Comparison of ENCODE assay signal across 11 cellular contexts in the genomic region with DNA sequence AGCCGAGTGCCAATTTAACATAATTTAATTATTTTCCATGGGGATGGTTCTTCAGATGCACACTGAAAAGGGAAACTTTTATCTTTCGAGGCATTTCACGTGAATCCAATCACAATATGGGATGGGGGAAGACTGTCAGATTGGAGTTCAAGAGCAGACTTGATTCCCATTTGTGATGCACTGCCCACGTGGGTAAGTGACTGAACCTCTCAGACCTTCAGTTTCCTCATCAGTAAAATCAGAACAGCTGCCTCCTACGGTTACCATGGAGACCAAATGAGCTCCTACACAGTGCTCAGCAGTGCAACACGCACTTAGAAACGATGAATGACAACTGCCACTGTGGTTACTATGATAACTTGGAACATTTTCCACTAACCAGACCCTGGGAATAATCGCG. TPM values are rescaled to one million over a fixed set of nuclear protein-coding genes. Genes with fewer than 3 reads are reported as not detected.
DNase-seq lines count a peak whose midpoint lies in the region; ATAC-seq and TF ChIP-seq lines count a peak whose summit lies in the region.
"Had no signal": no experiment of that assay in that cellular context is flagged by ENCODE, and none has a peak within 500 bp of the region (broad histone marks: within the 10 kb centered on the region; RNA-seq: fewer than 3 reads in every experiment).

No MANE protein-coding gene starts in this region.

- peaks cover 23% of the 10 kb centered on the region for H3K4me1 Mint-ChIP-seq in activated CD4-positive, alpha-beta memory T cell treated with anti-CD3 and anti-CD28 coated beads for 36 hours (ENCODE audit: low read depth)
- H3K4me1 Mint-ChIP-seq in activated CD4-positive, alpha-beta memory T cell treated with anti-CD3 and anti-CD28 coated beads, Interleukin-2, amount 10 ng/mL, durations not matched to agents 7 days and 5 days: peaks cover 12% of the 10 kb centered on the region

- no peak for TF ChIP-seq POLR2A in NB4 (IDR thresholded peaks at IDR 0.05; ENCODE audit: extremely low read depth, insufficient read length)

- POLR2A ChIA-PET in activated CD4-positive, alpha-beta memory T cell treated with anti-CD3 and anti-CD28 coated beads for 36 hours (lab: Charles Lee): no interaction called here
- POLR2A ChIA-PET in activated CD4-positive, alpha-beta memory T cell treated with anti-CD3 and anti-CD28 coated beads, Interleukin-2, amount 10 ng/mL, durations not matched to agents 7 days and 5 days (lab: Charles Lee): no interaction called here

- H3K9me3 Mint-ChIP-seq in activated CD4-positive, alpha-beta memory T cell treated with anti-CD3 and anti-CD28 coated beads for 36 hours: no peaks in the 10 kb centered on the region
- no peaks in the 10 kb centered on the region for H3K9me3 Mint-ChIP-seq in activated CD4-positive, alpha-beta memory T cell treated with anti-CD3 and anti-CD28 coated beads, Interleukin-2, amount 10 ng/mL, durations not matched to agents 7 days and 5 days

- no peak overlapping the region for H3K4me3 Mint-ChIP-seq in activated CD4-positive, alpha-beta memory T cell treated with anti-CD3 and anti-CD28 coated beads for 36 hours
- no peak overlapping the region for H3K4me3 Mint-ChIP-seq in activated CD4-positive, alpha-beta memory T cell treated with anti-CD3 and anti-CD28 coated beads, Interleukin-2, amount 10 ng/mL, durations not matched to agents 7 days and 5 days

- intact Hi-C loops in activated CD4-positive, alpha-beta memory T cell treated with anti-CD3 and anti-CD28 coated beads for 36 hours (cut with micrococcal nuclease): no loop called here

- peak overlapping the region; percentile 5 for H3K27ac ChIP-seq in angular gyrus (ENCODE audit: low read depth, low read length)
- H3K27ac ChIP-seq: C4-2B, esophagus squamous epithelium had no signal

- no peak overlapping the region for H3K27ac Mint-ChIP-seq in activated CD4-positive, alpha-beta memory T cell treated with anti-CD3 and anti-CD28 coated beads for 36 hours
- no peak overlapping the region for H3K27ac Mint-ChIP-seq in activated CD4-positive, alpha-beta memory T cell treated with anti-CD3 and anti-CD28 coated beads, Interleukin-2, amount 10 ng/mL, durations not matched to agents 7 days and 5 days

- TF ChIP-seq CTCF in NB4 (IDR thresholded peaks at IDR 0.05; ENCODE audit: low read depth, low read length): no peak

- peak; percentile 69 for DNase-seq in activated CD4-positive, alpha-beta memory T cell treated with anti-CD3 and anti-CD28 coated beads for 36 hours
- no peak for DNase-seq in activated CD4-positive, alpha-beta memory T cell treated with anti-CD3 and anti-CD28 coated beads, Interleukin-2, amount 10 ng/mL, durations not matched to agents 7 days and 5 days
- DNase-seq in NB4 (ENCODE audit: low read depth) (peak; percentile 36), 8988T (no peak), globus pallidus (ENCODE audit: low spot score) (no peak)
- peak; percentile 56 for DNase-seq in stimulated activated CD8-positive, alpha-beta memory T cell treated with anti-CD3 and anti-CD28 coated beads, Interleukin-4, amount 100 ng/mL, for 48 hours
- DNase-seq: activated gamma-delta T cell treated with Interleukin-2 at 50 U/mL for 16 hours, esophagus squamous epithelium had no signal

- H3K36me3 Mint-ChIP-seq in activated CD4-positive, alpha-beta memory T cell treated with anti-CD3 and anti-CD28 coated beads for 36 hours: no peaks in the 10 kb centered on the region
- H3K36me3 Mint-ChIP-seq in activated CD4-positive, alpha-beta memory T cell treated with anti-CD3 and anti-CD28 coated beads, Interleukin-2, amount 10 ng/mL, durations not matched to agents 7 days and 5 days (ENCODE audit: low read depth): no peaks in the 10 kb centered on the region

- ATAC-seq in GM21786 (IDR thresholded peaks at IDR 0.05; ENCODE audit: unreplicated experiment): no peak

- no peaks in the 10 kb centered on the region for H3K27me3 Mint-ChIP-seq in activated CD4-positive, alpha-beta memory T cell treated with anti-CD3 and anti-CD28 coated beads for 36 hours
- H3K27me3 Mint-ChIP-seq in activated CD4-positive, alpha-beta memory T cell treated with anti-CD3 and anti-CD28 coated beads, Interleukin-2, amount 10 ng/mL, durations not matched to agents 7 days and 5 days: no peaks in the 10 kb centered on the region

- CTCF ChIA-PET in activated CD4-positive, alpha-beta memory T cell treated with anti-CD3 and anti-CD28 coated beads for 36 hours (lab: Charles Lee): interaction anchor here (0.9 to 4.8 kb wide), 2 partner anchors 10 to 122 kb away, joined by 3 to 30 read pairs; no protein-coding TSS in a partner anchor
- CTCF ChIA-PET in activated CD4-positive, alpha-beta memory T cell treated with anti-CD3 and anti-CD28 coated beads, Interleukin-2, amount 10 ng/mL, durations not matched to agents 7 days and 5 days (lab: Charles Lee): interaction anchor here (1.9 kb wide), 1 partner anchor 10 kb away, joined by 9 read pairs; no protein-coding TSS in a partner anchor

- no peak overlapping the region for H3K4me3 ChIP-seq in NB4 (ENCODE audit: low read depth, low read length)
- H3K4me3 ChIP-seq: esophagus squamous epithelium had no signal

RNA-seq across cellular contexts. Expression of a gene that starts 21.7 kb away (rescaled TPM):
- total RNA-seq in activated CD4-positive, alpha-beta memory T cell treated with anti-CD3 and anti-CD28 coated beads for 36 hours: 10 to 100 TPM; 31.1 to 31.9 TPM
- total RNA-seq in activated CD4-positive, alpha-beta memory T cell treated with anti-CD3 and anti-CD28 coated beads, Interleukin-2, amount 10 ng/mL, durations not matched to agents 7 days and 5 days: 10 to 100 TPM; 22.2 to 30.0 TPM

RNA-seq across cellular contexts. Expression of a gene that starts 55.2 kb away (rescaled TPM):
- 100 to 1,000 TPM; 150 to 156 TPM for total RNA-seq in activated CD4-positive, alpha-beta memory T cell treated with anti-CD3 and anti-CD28 coated beads for 36 hours
- 100 to 1,000 TPM; 160 to 167 TPM for total RNA-seq in activated CD4-positive, alpha-beta memory T cell treated with anti-CD3 and anti-CD28 coated beads, Interleukin-2, amount 10 ng/mL, durations not matched to agents 7 days and 5 days

Comparison
In these comparisons a context has a peak if more than half of its experiments do, and no peak if none do; other contexts are left out.
1. DNase-seq: peak in activated CD4-positive, alpha-beta memory T cell treated with anti-CD3 and anti-CD28 coated beads for 36 hours (single experiment), NB4 (single experiment) and stimulated activated CD8-positive, alpha-beta memory T cell treated with anti-CD3 and anti-CD28 coated beads, Interleukin-4, amount 100 ng/mL, for 48 hours (single experiment); none in activated CD4-positive, alpha-beta memory T cell treated with anti-CD3 and anti-CD28 coated beads, Interleukin-2, amount 10 ng/mL, durations not matched to agents 7 days and 5 days (single experiment), 8988T (single experiment) and globus pallidus (single experiment).